Comparison of ENCODE assay signal across 28 cellular contexts in the genomic region with DNA sequence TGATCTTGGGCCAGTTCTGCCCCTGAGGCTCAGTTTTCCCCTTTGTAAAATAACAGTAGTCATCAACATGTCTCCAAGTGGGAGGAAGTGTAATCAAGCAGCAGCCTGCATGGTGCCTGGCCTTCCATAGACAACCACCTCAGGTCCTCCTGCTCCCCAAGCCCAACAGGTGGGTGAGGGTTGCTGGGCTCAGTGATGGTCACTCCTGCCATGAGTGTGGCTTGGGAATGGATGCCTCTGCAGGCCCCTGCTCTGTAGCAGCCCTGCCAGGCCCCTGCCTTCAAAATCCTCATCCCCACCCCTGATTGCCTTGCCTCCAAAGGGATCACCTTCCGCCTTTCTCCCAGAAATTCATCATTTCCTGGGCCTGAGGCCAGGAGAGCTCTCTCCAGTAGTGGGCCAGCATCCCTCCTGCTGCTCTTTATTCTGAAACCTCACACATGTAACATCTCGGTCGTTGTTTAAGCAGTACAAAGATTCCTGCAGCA. TPM values are rescaled to one million over a fixed set of nuclear protein-coding genes. Genes with fewer than 3 reads are reported as not detected.
A peak's percentile ranks its signal among the peaks of the same experiment; 100 is the strongest.
DNase-seq lines count a peak whose midpoint lies in the region; ATAC-seq and TF ChIP-seq lines count a peak whose summit lies in the region.
"Had no signal": no experiment of that assay in that cellular context is flagged by ENCODE, and none has a peak within 500 bp of the region (broad histone marks: within the 10 kb centered on the region; RNA-seq: fewer than 3 reads in every experiment).

No MANE protein-coding gene starts in this region.

- H3K4me1 Mint-ChIP-seq in activated naive CD8-positive, alpha-beta T cell treated with anti-CD3 and anti-CD28 coated beads for 36 hours, result no peaks in the 10 kb centered on the region
- H3K4me1 Mint-ChIP-seq: CD4-positive, CD25-positive, alpha-beta regulatory T cell had no signal

- CTCF ChIA-PET in AG04450 (lab: Charles Lee), result no interaction called here

- no peak overlapping the region for H3K4me3 ChIP-seq in AG04450 (ENCODE audit: low read depth, low read length)
- H3K4me3 ChIP-seq in esophagus squamous epithelium, result no peak overlapping the region
- H3K4me3 ChIP-seq: adrenal gland, HAP-1, Peyer's patch, tibial nerve had no signal

- H3K27me3 ChIP-seq in AG04450 (ENCODE audit: control insufficient read depth, insufficient read depth, low read length) (peaks cover 13% of the 10 kb centered on the region), esophagus squamous epithelium (peaks cover 0 to 6% (median 0%) of the 10 kb centered on the region in 4 donors)
- H3K27me3 ChIP-seq: adrenal gland, Peyer's patch, tibial nerve had no signal

- 17 to 22% methylated on average over 3 of the region's 3 CpGs for WGBS in esophagus squamous epithelium, 2 donors

- no peaks in the 10 kb centered on the region for H3K27me3 Mint-ChIP-seq in activated naive CD8-positive, alpha-beta T cell treated with anti-CD3 and anti-CD28 coated beads for 36 hours
- H3K27me3 Mint-ChIP-seq: CD4-positive, CD25-positive, alpha-beta regulatory T cell; stimulated activated naive CD8-positive, alpha-beta T cell treated with anti-CD3 and anti-CD28 coated beads, Interleukin-15, Interleukin-2, amounts not matched to agents 100 ng/mL and 50 ng/mL, for 24 hours had no signal

- no peak overlapping the region for H3K27ac Mint-ChIP-seq in activated naive CD8-positive, alpha-beta T cell treated with anti-CD3 and anti-CD28 coated beads for 36 hours
- H3K27ac Mint-ChIP-seq: CD4-positive, CD25-positive, alpha-beta regulatory T cell; stimulated activated naive CD8-positive, alpha-beta T cell treated with anti-CD3 and anti-CD28 coated beads, Interleukin-15, Interleukin-2, amounts not matched to agents 100 ng/mL and 50 ng/mL, for 24 hours; T-helper 17 cell had no signal

- intact Hi-C loops in esophagus squamous epithelium (cut with DNase I) (no loop called here), sciatic nerve (cut with DNase I) (loop anchor here (5.0 kb wide), 1 partner anchor 1869 kb away; no protein-coding TSS in a partner anchor)

- peak; percentile 4 for ATAC-seq in sciatic nerve
- no peak for ATAC-seq in GM21360 (IDR thresholded peaks at IDR 0.05; ENCODE audit: unreplicated experiment)
- ATAC-seq: T-helper 17 cell had no signal

- H3K9me3 ChIP-seq in AG04450 (ENCODE audit: control insufficient read depth, insufficient read depth, low read length) (no peaks in the 10 kb centered on the region), esophagus squamous epithelium (no peaks in the 10 kb centered on the region)
- H3K9me3 ChIP-seq: adrenal gland, HAP-1, Peyer's patch, SK-N-SH, tibial nerve had no signal

- H3K9me3 Mint-ChIP-seq in activated naive CD8-positive, alpha-beta T cell treated with anti-CD3 and anti-CD28 coated beads for 36 hours, result no peaks in the 10 kb centered on the region
- H3K9me3 Mint-ChIP-seq: stimulated activated naive CD8-positive, alpha-beta T cell treated with anti-CD3 and anti-CD28 coated beads, Interleukin-15, Interleukin-2, amounts not matched to agents 100 ng/mL and 50 ng/mL, for 24 hours had no signal

- H3K4me3 Mint-ChIP-seq in activated naive CD8-positive, alpha-beta T cell treated with anti-CD3 and anti-CD28 coated beads for 36 hours, result no peak overlapping the region
- H3K4me3 Mint-ChIP-seq: CD4-positive, CD25-positive, alpha-beta regulatory T cell; stimulated activated naive CD8-positive, alpha-beta T cell treated with anti-CD3 and anti-CD28 coated beads, Interleukin-15, Interleukin-2, amounts not matched to agents 100 ng/mL and 50 ng/mL, for 24 hours; T-helper 17 cell had no signal

- no peaks in the 10 kb centered on the region for H3K36me3 Mint-ChIP-seq in activated naive CD8-positive, alpha-beta T cell treated with anti-CD3 and anti-CD28 coated beads for 36 hours
- H3K36me3 Mint-ChIP-seq: CD4-positive, CD25-positive, alpha-beta regulatory T cell had no signal

- DNase-seq in AG04450 (ENCODE audit: low read depth, low spot score) (no peak), RPMI7951 (ENCODE audit: low read depth) (peak; percentile 42), esophagus squamous epithelium (lab: John Stamatoyannopoulos, UW) (no peak), sciatic nerve (ENCODE audit: low spot score) (peak; percentile 30), AG08396 (ENCODE audit: low spot score) (no peak), NCI-H2171 treated with DMSO at 0.1 percent for 48 hours (lab: John Stamatoyannopoulos, UW) (no peak)
- no peak for DNase-seq in activated naive CD8-positive, alpha-beta T cell treated with anti-CD3 and anti-CD28 coated beads for 36 hours
- DNase-seq: activated CD4-positive, alpha-beta T cell treated with anti-CD3 and anti-CD28 coated beads for 4 hours; activated CD8-positive, alpha-beta memory T cell treated with anti-CD3 and anti-CD28 coated beads for 24 hours; activated T-cell treated with anti-CD3 and anti-CD28 coated beads, Interleukin-2, amount 50 U/mL, for 1 hour; CD4-positive, CD25-positive, alpha-beta regulatory T cell; central memory CD4-positive, alpha-beta T cell; mesenchymal stem cell; NCI-H1436; NCI-H2107; NCI-H510A; nucleus accumbens; SK-N-SH; T-helper 17 cell had no signal

- no peaks in the 10 kb centered on the region for H3K36me3 ChIP-seq in esophagus squamous epithelium
- H3K36me3 ChIP-seq: adrenal gland, HAP-1, Peyer's patch, tibial nerve had no signal

- H3K4me1 ChIP-seq in esophagus squamous epithelium, result peaks cover 47 to 77% (median 51%) of the 10 kb centered on the region in 3 donors
- H3K4me1 ChIP-seq: adrenal gland, HAP-1, Peyer's patch had no signal

- no peak for TF ChIP-seq POLR2A in esophagus squamous epithelium (IDR thresholded peaks at IDR 0.05)

- TF ChIP-seq CTCF in AG04450 (IDR thresholded peaks at IDR 0.05; ENCODE audit: low read depth, low read length), result no peak
- no peak for TF ChIP-seq CTCF in esophagus squamous epithelium (IDR thresholded peaks at IDR 0.05)

- H3K27ac ChIP-seq in AG04450 (ENCODE audit: low read depth, low read length) (peak overlapping the region; percentile 31), esophagus squamous epithelium (peak overlapping the region; percentile 80 to 91 (median 89))
- H3K27ac ChIP-seq: Peyer's patch had no signal

- POLR2A ChIA-PET in AG04450 (lab: Yijun Ruan, JAX), result no interaction called here

RNA-seq across cellular contexts. Expression of a gene that starts 59.0 kb away (rescaled TPM):
- polyA plus RNA-seq in AG04450 (2011; rRNA removed), result not detected in 2 replicates
- not detected in 2 replicates for polyA minus RNA-seq in AG04450 (2011; rRNA and poly(A)+ RNA removed)
- not detected in 2 replicates for total RNA-seq in RPMI7951 (2014; rRNA removed; shearing (Covaris generic))
- total RNA-seq in esophagus squamous epithelium (10 to 100 TPM in 3 of 4 donors, 1 to 10 TPM in 1; 8.6 to 34.4 (median 22.3) TPM), sciatic nerve (10.9 TPM)
- total RNA-seq in activated naive CD8-positive, alpha-beta T cell treated with anti-CD3 and anti-CD28 coated beads for 36 hours, result not detected
- total RNA-seq: CD4-positive, CD25-positive, alpha-beta regulatory T cell; dermis blood vessel endothelial cell; myocyte; renal cortical epithelial cell; T-helper 17 cell had no signal
- polyA plus RNA-seq: CD4-positive, CD25-positive, alpha-beta regulatory T cell; SK-N-SH had no signal

Comparison
In these comparisons a context has a peak if more than half of its experiments do, and no peak if none do; other contexts are left out.
1. DNase-seq: peak in RPMI7951 (single experiment) and sciatic nerve (single experiment); none in AG04450 (single experiment), esophagus squamous epithelium (single experiment), AG08396 (single experiment), NCI-H2171 treated with DMSO at 0.1 percent for 48 hours (single experiment) and activated naive CD8-positive, alpha-beta T cell treated with anti-CD3 and anti-CD28 coated beads for 36 hours (single experiment).